ENCODE assay signal across 9 cellular contexts in the genomic region with DNA sequence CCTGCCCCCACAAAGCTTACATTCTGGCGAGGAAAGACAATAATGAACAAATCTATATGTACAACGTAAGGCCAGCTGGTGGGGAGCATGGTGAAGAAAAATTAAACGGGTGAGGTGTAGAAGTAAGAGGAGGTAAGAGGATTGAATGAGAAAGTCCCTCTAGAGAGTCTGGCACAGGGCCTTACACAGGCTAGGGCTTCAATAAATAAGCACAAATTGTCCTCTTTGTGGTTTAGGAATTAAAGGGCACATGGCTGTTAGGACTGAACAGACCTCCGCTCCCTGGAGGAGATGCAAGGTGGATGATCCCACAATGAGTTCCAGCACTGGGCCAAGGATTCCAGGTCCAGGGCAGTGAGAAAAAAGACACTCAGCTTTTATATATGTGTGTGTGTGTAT. TPM values are rescaled to one million over a fixed set of nuclear protein-coding genes. Genes with fewer than 3 reads are reported as not detected.
DNase-seq lines count a peak whose midpoint lies in the region; ATAC-seq lines count a peak whose summit lies in the region.
"Had no signal": no experiment of that assay in that cellular context is flagged by ENCODE, and none has a peak within 500 bp of the region (broad histone marks: within the 10 kb centered on the region; RNA-seq: fewer than 3 reads in every experiment).

No MANE protein-coding gene starts in this region.

- WGBS in adipose tissue, 3 donors, result 76 to 86% (median 76%) methylated on average over 4 of the region's 4 CpGs

- CTCF ChIA-PET in activated CD8-positive, alpha-beta memory T cell treated with anti-CD3 and anti-CD28 coated beads, Interleukin-2, amount 10 ng/mL, durations not matched to agents 7 days and 5 days (lab: Charles Lee), result interaction anchor here (0.5 to 1.9 kb wide), 4 partner anchors 10 to 119 kb away, joined by 3 to 12 read pairs (median 4); no protein-coding TSS in a partner anchor

- H3K36me3 Mint-ChIP-seq in activated CD8-positive, alpha-beta memory T cell treated with anti-CD3 and anti-CD28 coated beads, Interleukin-2, amount 10 ng/mL, durations not matched to agents 7 days and 5 days, result no peaks in the 10 kb centered on the region

- H3K27me3 Mint-ChIP-seq in activated CD8-positive, alpha-beta memory T cell treated with anti-CD3 and anti-CD28 coated beads, Interleukin-2, amount 10 ng/mL, durations not matched to agents 7 days and 5 days, result no peaks in the 10 kb centered on the region

- DNase-seq in activated CD8-positive, alpha-beta memory T cell treated with anti-CD3 and anti-CD28 coated beads, Interleukin-2, amount 10 ng/mL, durations not matched to agents 7 days and 5 days, result no peak
- no peak for DNase-seq in activated CD8-positive, alpha-beta memory T cell treated with anti-CD3 and anti-CD28 coated beads for 24 hours
- DNase-seq in islet precursor cell (peak; percentile 57), NCI-H2107 treated with DMSO at 0.1 percent for 48 hours (lab: John Stamatoyannopoulos, UW; ENCODE audit: unreplicated experiment) (no peak), NCI-H2029 treated with DMSO at 0.1 percent for 48 hours (lab: John Stamatoyannopoulos, UW) (no peak)
- DNase-seq: effector memory CD4-positive, alpha-beta T cell had no signal

- H3K27ac ChIP-seq in adipose tissue (ENCODE audit: low read depth, low read length) (peak overlapping the region; percentile 17), temporal lobe (ENCODE audit: low read depth, low read length) (peak overlapping the region; percentile 65)

- peaks cover 29% of the 10 kb centered on the region for H3K4me1 Mint-ChIP-seq in activated CD8-positive, alpha-beta memory T cell treated with anti-CD3 and anti-CD28 coated beads, Interleukin-2, amount 10 ng/mL, durations not matched to agents 7 days and 5 days

- peak overlapping the region; percentile 1 for H3K27ac Mint-ChIP-seq in activated CD8-positive, alpha-beta memory T cell treated with anti-CD3 and anti-CD28 coated beads, Interleukin-2, amount 10 ng/mL, durations not matched to agents 7 days and 5 days

- no peak overlapping the region for H3K4me3 Mint-ChIP-seq in activated CD8-positive, alpha-beta memory T cell treated with anti-CD3 and anti-CD28 coated beads, Interleukin-2, amount 10 ng/mL, durations not matched to agents 7 days and 5 days

- H3K9me3 Mint-ChIP-seq in activated CD8-positive, alpha-beta memory T cell treated with anti-CD3 and anti-CD28 coated beads, Interleukin-2, amount 10 ng/mL, durations not matched to agents 7 days and 5 days (ENCODE audit: low read depth), result no peaks in the 10 kb centered on the region

- ATAC-seq in activated CD8-positive, alpha-beta memory T cell treated with anti-CD3 and anti-CD28 coated beads, Interleukin-2, amount 10 ng/mL, durations not matched to agents 7 days and 5 days, result no peak
- no peak for ATAC-seq in GM21515 (IDR thresholded peaks at IDR 0.05; ENCODE audit: unreplicated experiment)

RNA-seq across cellular contexts. Expression of gene HAPSTR1, which starts 43.1 kb away (rescaled TPM):
- 10 to 100 TPM; 52.3 to 63.8 TPM for total RNA-seq in activated CD8-positive, alpha-beta memory T cell treated with anti-CD3 and anti-CD28 coated beads, Interleukin-2, amount 10 ng/mL, durations not matched to agents 7 days and 5 days
- 10 to 100 TPM in 2 of 3 donors, 1 to 10 TPM in 1; 6.8 to 21.9 (median 18.3) TPM for polyA plus RNA-seq in adipose tissue
- total RNA-seq in temporal lobe, result 91.7 TPM
